ENCODE assay signal across 1 cellular context in the genomic region with DNA sequence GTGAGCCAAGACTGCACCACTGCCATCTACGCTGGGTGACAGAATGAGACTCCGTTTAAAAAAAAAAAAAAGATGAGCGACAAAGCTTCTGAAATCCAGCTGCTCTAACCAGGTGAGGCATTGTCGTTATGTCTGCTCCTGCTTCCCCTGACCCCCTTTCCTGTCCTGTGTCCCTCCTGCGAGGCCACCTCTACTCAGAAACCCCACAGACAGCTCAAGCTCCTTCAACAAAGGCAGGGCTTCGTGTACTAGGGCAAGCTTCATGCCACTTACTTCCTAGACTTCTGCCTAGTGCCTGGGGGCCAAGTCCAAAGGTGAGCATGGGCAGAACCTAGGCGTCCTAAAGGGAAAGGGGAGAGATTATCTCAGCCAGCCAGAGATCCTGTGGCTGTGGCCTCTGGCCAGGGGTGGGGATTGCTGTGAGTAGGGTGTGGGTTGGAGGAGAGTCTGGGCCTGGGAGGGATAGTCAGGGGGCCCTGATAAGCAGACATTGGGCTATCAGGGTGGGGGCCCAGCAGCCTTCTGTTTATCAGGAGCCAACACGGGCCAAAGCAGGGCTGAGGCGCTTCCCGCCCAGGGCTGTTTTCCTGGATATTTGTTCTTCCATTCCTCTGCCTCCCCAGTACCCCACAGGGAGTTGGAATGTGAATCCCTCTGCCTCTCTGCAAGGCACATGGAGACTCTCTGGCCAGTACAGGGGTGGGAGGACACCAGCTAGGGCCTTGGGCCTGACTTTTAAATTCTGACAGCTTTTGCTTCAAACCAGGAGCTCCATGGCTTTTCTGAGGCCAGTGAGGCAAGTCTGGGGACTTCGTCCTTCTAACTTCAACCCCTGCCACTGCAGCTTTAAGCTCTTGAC.
TF ChIP-seq lines count a peak whose summit lies in the region.

No MANE protein-coding gene starts in this region.

TF ChIP-seq in HepG2, 621 proteins besides CTCF, POLR2A, EP300 and RAD21 (continued from another document):
- TF ChIP-seq NONO (IDR thresholded peaks at IDR 0.05) (no peak), NONO (CRISPR knock-in tag; conservative IDR thresholded peaks at IDR 0.05) (0 out of 2 replicates have a peak, but pooled peaks have one; percentile 24), ZBTB7B (CRISPR knock-in tag; IDR thresholded peaks at IDR 0.05) (peak; percentile 42; the same call in 1 of the 2 replicates), ZNF607 (CRISPR knock-in tag; IDR thresholded peaks at IDR 0.05; ENCODE audit: borderline replicate concordance) (no peak), CBX1 (IDR thresholded peaks at IDR 0.05; ENCODE audit: low read depth) (no peak), ONECUT2 (CRISPR knock-in tag; IDR thresholded peaks at IDR 0.05) (no peak), ZSCAN25 (CRISPR knock-in tag; IDR thresholded peaks at IDR 0.05) (no peak), AHR (CRISPR knock-in tag; IDR thresholded peaks at IDR 0.05) (no peak), ATF7-NPFF (CRISPR knock-in tag; IDR thresholded peaks at IDR 0.05; ENCODE audit: low read depth) (no peak), HNF4G (IDR thresholded peaks at IDR 0.05; ENCODE audit: borderline replicate concordance, low read depth, low read length) (peak; percentile 63), HNF4G (CRISPR knock-in tag; IDR thresholded peaks at IDR 0.05; ENCODE audit: borderline replicate concordance, low read depth) (no peak), ZNF678 (CRISPR knock-in tag; IDR thresholded peaks at IDR 0.05) (no peak)
- TF ChIP-seq, protein P1, sequence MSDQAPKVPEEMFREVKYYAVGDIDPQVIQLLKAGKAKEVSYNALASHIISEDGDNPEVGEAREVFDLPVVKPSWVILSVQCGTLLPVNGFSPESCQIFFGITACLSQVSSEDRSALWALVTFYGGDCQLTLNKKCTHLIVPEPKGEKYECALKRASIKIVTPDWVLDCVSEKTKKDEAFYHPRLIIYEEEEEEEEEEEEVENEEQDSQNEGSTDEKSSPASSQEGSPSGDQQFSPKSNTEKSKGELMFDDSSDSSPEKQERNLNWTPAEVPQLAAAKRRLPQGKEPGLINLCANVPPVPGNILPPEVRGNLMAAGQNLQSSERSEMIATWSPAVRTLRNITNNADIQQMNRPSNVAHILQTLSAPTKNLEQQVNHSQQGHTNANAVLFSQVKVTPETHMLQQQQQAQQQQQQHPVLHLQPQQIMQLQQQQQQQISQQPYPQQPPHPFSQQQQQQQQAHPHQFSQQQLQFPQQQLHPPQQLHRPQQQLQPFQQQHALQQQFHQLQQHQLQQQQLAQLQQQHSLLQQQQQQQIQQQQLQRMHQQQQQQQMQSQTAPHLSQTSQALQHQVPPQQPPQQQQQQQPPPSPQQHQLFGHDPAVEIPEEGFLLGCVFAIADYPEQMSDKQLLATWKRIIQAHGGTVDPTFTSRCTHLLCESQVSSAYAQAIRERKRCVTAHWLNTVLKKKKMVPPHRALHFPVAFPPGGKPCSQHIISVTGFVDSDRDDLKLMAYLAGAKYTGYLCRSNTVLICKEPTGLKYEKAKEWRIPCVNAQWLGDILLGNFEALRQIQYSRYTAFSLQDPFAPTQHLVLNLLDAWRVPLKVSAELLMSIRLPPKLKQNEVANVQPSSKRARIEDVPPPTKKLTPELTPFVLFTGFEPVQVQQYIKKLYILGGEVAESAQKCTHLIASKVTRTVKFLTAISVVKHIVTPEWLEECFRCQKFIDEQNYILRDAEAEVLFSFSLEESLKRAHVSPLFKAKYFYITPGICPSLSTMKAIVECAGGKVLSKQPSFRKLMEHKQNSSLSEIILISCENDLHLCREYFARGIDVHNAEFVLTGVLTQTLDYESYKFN (CRISPR knock-in tag; conservative IDR thresholded peaks at IDR 0.05) = 0 out of 2 replicates have a peak, but pooled peaks have one; percentile 32
- TF ChIP-seq, protein P2, sequence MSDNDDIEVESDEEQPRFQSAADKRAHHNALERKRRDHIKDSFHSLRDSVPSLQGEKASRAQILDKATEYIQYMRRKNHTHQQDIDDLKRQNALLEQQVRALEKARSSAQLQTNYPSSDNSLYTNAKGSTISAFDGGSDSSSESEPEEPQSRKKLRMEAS (IDR thresholded peaks at IDR 0.05) = peak; percentile 40; the same call in 1 of the 2 replicates
- TF ChIP-seq, protein P3, sequence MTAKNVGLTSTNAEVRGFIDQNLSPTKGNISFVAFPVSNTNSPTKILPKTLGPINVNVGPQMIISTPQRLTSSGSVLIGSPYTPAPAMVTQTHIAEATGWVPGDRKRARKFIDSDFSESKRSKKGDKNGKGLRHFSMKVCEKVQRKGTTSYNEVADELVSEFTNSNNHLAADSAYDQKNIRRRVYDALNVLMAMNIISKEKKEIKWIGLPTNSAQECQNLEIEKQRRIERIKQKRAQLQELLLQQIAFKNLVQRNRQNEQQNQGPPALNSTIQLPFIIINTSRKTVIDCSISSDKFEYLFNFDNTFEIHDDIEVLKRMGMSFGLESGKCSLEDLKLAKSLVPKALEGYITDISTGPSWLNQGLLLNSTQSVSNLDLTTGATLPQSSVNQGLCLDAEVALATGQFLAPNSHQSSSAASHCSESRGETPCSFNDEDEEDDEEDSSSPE (CRISPR knock-in tag; IDR thresholded peaks at IDR 0.05) = no peak
- TF ChIP-seq, protein P4, sequence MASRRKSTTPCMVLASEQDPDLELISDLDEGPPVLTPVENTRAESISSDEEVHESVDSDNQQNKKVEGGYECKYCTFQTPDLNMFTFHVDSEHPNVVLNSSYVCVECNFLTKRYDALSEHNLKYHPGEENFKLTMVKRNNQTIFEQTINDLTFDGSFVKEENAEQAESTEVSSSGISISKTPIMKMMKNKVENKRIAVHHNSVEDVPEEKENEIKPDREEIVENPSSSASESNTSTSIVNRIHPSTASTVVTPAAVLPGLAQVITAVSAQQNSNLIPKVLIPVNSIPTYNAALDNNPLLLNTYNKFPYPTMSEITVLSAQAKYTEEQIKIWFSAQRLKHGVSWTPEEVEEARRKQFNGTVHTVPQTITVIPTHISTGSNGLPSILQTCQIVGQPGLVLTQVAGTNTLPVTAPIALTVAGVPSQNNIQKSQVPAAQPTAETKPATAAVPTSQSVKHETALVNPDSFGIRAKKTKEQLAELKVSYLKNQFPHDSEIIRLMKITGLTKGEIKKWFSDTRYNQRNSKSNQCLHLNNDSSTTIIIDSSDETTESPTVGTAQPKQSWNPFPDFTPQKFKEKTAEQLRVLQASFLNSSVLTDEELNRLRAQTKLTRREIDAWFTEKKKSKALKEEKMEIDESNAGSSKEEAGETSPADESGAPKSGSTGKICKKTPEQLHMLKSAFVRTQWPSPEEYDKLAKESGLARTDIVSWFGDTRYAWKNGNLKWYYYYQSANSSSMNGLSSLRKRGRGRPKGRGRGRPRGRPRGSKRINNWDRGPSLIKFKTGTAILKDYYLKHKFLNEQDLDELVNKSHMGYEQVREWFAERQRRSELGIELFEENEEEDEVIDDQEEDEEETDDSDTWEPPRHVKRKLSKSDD (CRISPR knock-in tag; IDR thresholded peaks at IDR 0.05; ENCODE audit: low read depth) = no peak
